ENCODE assay signal across 10 cellular contexts in genomic region chr10:46283945-46284285, GRCh38. TPM values are rescaled to one million over a fixed set of nuclear protein-coding genes. Genes with fewer than 3 reads are reported as not detected.
DNase-seq lines count a peak whose midpoint lies in the region; ATAC-seq, FAIRE-seq and TF ChIP-seq lines count a peak whose summit lies in the region.
"Had no signal": no experiment of that assay in that cellular context is flagged by ENCODE, and none has a peak within 500 bp of the region (broad histone marks: within the 10 kb centered on the region; RNA-seq: fewer than 3 reads in every experiment).

No MANE protein-coding gene starts in this region.

- H4K20me1 ChIP-seq in HepG2 (ENCODE audit: insufficient read depth, low read length): no peaks in the 10 kb centered on the region

- H3K4me3 Mint-ChIP-seq in T-helper 2 cell treated with Interferon-gamma antibody and Interleukin-4, amounts not matched to agents 5 μg/mL and 100 μg/mL, for 36 hours: peak overlapping the region; percentile 87
- H3K4me3 Mint-ChIP-seq in activated naive CD8-positive, alpha-beta T cell treated with anti-CD3 and anti-CD28 coated beads for 36 hours: peak overlapping the region; percentile 80

- H3K36me3 ChIP-seq in HepG2 (replicated peaks in 1 of 2; ENCODE audit: control insufficient read depth in 1 of 2, insufficient read depth in 2 of 2, low read length in 2 of 2) (no peaks in the 10 kb centered on the region), thoracic aorta (no peaks in the 10 kb centered on the region)
- H3K36me3 ChIP-seq: right lobe of liver had no signal

- H3K27me3 ChIP-seq in HepG2 (ENCODE audit: control insufficient read depth in 1 of 2, insufficient read depth in 2 of 2, low read length in 2 of 2): peaks cover 4 to 68% of the 10 kb centered on the region in 2 experiments; a peak in 4 of 5 replicates
- H3K27me3 ChIP-seq in thoracic aorta (replicated peaks; ENCODE audit: insufficient read depth): no peaks in the 10 kb centered on the region
- H3K27me3 ChIP-seq: right lobe of liver had no signal

- TF ChIP-seq RAD21 in HepG2 (CRISPR knock-in tag; IDR thresholded peaks at IDR 0.05): no peak

- H3K4me3 ChIP-seq in HepG2 (replicated peaks in 1 of 3; ENCODE audit: insufficient read depth in 1 of 3, low read depth in 2 of 3, low read length in 3 of 3) (peak overlapping the region in 1 of 3 experiments; percentile 71; a peak in 1 of 6 replicates), thoracic aorta (peak overlapping the region; percentile 90)

- peaks cover 20% of the 10 kb centered on the region for H3K4me1 Mint-ChIP-seq in T-helper 2 cell treated with Interferon-gamma antibody and Interleukin-4, amounts not matched to agents 5 μg/mL and 100 μg/mL, for 36 hours (ENCODE audit: low read depth)
- H3K4me1 Mint-ChIP-seq in activated naive CD8-positive, alpha-beta T cell treated with anti-CD3 and anti-CD28 coated beads for 36 hours: peaks cover 22% of the 10 kb centered on the region

- no peak for TF ChIP-seq EP300 in HepG2 (IDR thresholded peaks at IDR 0.05; ENCODE audit: low read depth in 2 of 2, low read length in 2 of 2)
- TF ChIP-seq EP300 in HepG2 (CRISPR knock-in tag; IDR thresholded peaks at IDR 0.05; ENCODE audit: borderline replicate concordance): no peak

- H3K9me3 ChIP-seq in HepG2 (ENCODE audit: low read length) (no peaks in the 10 kb centered on the region), thoracic aorta (no peaks in the 10 kb centered on the region)
- H3K9me3 ChIP-seq: right lobe of liver had no signal

- no peaks in the 10 kb centered on the region for H3K9me3 Mint-ChIP-seq in T-helper 2 cell treated with Interferon-gamma antibody and Interleukin-4, amounts not matched to agents 5 μg/mL and 100 μg/mL, for 36 hours
- no peaks in the 10 kb centered on the region for H3K9me3 Mint-ChIP-seq in activated naive CD8-positive, alpha-beta T cell treated with anti-CD3 and anti-CD28 coated beads for 36 hours

- H3K27me3 Mint-ChIP-seq in T-helper 2 cell treated with Interferon-gamma antibody and Interleukin-4, amounts not matched to agents 5 μg/mL and 100 μg/mL, for 36 hours (ENCODE audit: low read depth): peaks cover 29% of the 10 kb centered on the region
- H3K27me3 Mint-ChIP-seq in activated naive CD8-positive, alpha-beta T cell treated with anti-CD3 and anti-CD28 coated beads for 36 hours: no peaks in the 10 kb centered on the region

- peak overlapping the region; percentile 83 for H3K27ac Mint-ChIP-seq in T-helper 2 cell treated with Interferon-gamma antibody and Interleukin-4, amounts not matched to agents 5 μg/mL and 100 μg/mL, for 36 hours
- H3K27ac Mint-ChIP-seq in activated naive CD8-positive, alpha-beta T cell treated with anti-CD3 and anti-CD28 coated beads for 36 hours: no peak overlapping the region

- in situ Hi-C loops in HepG2 (cut with HindIII; ENCODE audit: extremely low pct_ligation_motif_present, low pct_unique_long_range_greater_than_20kb): loop anchor here (5.0 to 10.0 kb wide), 2 partner anchors 179 to 1098 kb away; partner anchors contain the start of gene ZNF488

- no peak overlapping the region for H2AFZ ChIP-seq in HepG2 (ENCODE audit: low read length)

- TF ChIP-seq POLR2A in HepG2 (IDR thresholded peaks at IDR 0.05; ENCODE audit: insufficient read depth in 1 of 2, low read depth in 2 of 2, low read length in 2 of 2): no peak

- no peak overlapping the region for H3K9ac ChIP-seq in HepG2 (ENCODE audit: insufficient read depth, low read depth, low read length)

- ATAC-seq in HepG2 (no peak), thoracic aorta (ENCODE audit: insufficient number of reproducible peaks, low FRiP score, low read depth) (no peak), GM18861 (IDR thresholded peaks at IDR 0.05; ENCODE audit: unreplicated experiment) (no peak)

- intact Hi-C loops in HepG2 (cut with micrococcal nuclease; ENCODE audit: unreplicated experiment): no loop called here

- no peak for FAIRE-seq in HepG2 (lab: Jason Lieb, UNC)

- BruUV-seq in HepG2 (replicated peaks; lab: Mats Ljungman, UMichigan): no TSS peak

- POLR2A ChIA-PET in HepG2 (lab: Yijun Ruan, JAX): no interaction called here

- no peaks in the 10 kb centered on the region for H3K36me3 Mint-ChIP-seq in T-helper 2 cell treated with Interferon-gamma antibody and Interleukin-4, amounts not matched to agents 5 μg/mL and 100 μg/mL, for 36 hours (ENCODE audit: low read depth)
- no peaks in the 10 kb centered on the region for H3K36me3 Mint-ChIP-seq in activated naive CD8-positive, alpha-beta T cell treated with anti-CD3 and anti-CD28 coated beads for 36 hours

- CTCF ChIA-PET in HepG2 (lab: Yijun Ruan, JAX; ENCODE audit: low intra/inter-chr PET ratio, low total read pairs): no interaction called here

- H3K27ac ChIP-seq in HepG2 (ENCODE audit: extremely low read length, insufficient read depth, low read length) (no peak overlapping the region), thoracic aorta (peak overlapping the region; percentile 13 to 74)

- peak overlapping the region; percentile 77; the same call in 1 of the 2 replicates for H3K4me2 ChIP-seq in HepG2 (ENCODE audit: low read depth, low read length)

- TF ChIP-seq CTCF in HepG2 (CRISPR knock-in tag; IDR thresholded peaks at IDR 0.05) (no peak), thoracic aorta (IDR thresholded peaks at IDR 0.05) (no peak)

- H3K4me1 ChIP-seq in HepG2 (ENCODE audit: insufficient read depth, low read length) (no peaks in the 10 kb centered on the region), thoracic aorta (ENCODE audit: control insufficient read depth in 1 of 2, low read depth in 2 of 2) (peaks cover 14 to 15% of the 10 kb centered on the region in 2 donors)

- H3K79me2 ChIP-seq in HepG2 (ENCODE audit: insufficient read depth, low read length): no peaks in the 10 kb centered on the region

- DNase-seq in T-helper 2 cell treated with Interferon-gamma antibody and Interleukin-4, amounts not matched to agents 5 μg/mL and 100 μg/mL, for 36 hours (ENCODE audit: low spot score): no peak
- DNase-seq in T-helper 2 cell (no peak), HepG2 (ENCODE audit: low spot score) (no peak), thoracic aorta (ENCODE audit: low spot score) (no peak), NCI-H1436 (lab: John Stamatoyannopoulos, UW) (no peak)
- DNase-seq in activated naive CD8-positive, alpha-beta T cell treated with anti-CD3 and anti-CD28 coated beads for 36 hours: no peak
- DNase-seq in stimulated activated CD4-positive, alpha-beta T cell treated with anti-CD3 and anti-CD28 coated beads, Interleukin-4, amount 100 ng/mL, for 4 hours: no peak

- WGBS in HepG2 (ENCODE audit: low lambda C conversion rate): 4% methylated on average over 5 of the region's 5 CpGs

TF ChIP-seq in HepG2, 621 proteins besides CTCF, POLR2A, EP300 and RAD21 (continues in another document):
- no peak for TF ChIP-seq ZNF460 (CRISPR knock-in tag; IDR thresholded peaks at IDR 0.05; ENCODE audit: borderline replicate concordance)
- no peak for TF ChIP-seq KLF12 (CRISPR knock-in tag; IDR thresholded peaks at IDR 0.05; ENCODE audit: borderline replicate concordance)
- TF ChIP-seq AFF4 (CRISPR knock-in tag; IDR thresholded peaks at IDR 0.05): no peak

RNA-seq across cellular contexts. Expression of gene ANTXRL, which starts 2.9 kb away (rescaled TPM):
- not detected for total RNA-seq in activated naive CD8-positive, alpha-beta T cell treated with anti-CD3 and anti-CD28 coated beads for 36 hours
- total RNA-seq in HepG2 (2016; rRNA removed; fragmentation: Illumina TruSeq; extraction: Trizol) (not detected in 2 replicates), thoracic aorta (not detected)
- not detected in 2 replicates for total RNA-seq in HepG2 (2016; cell fraction: cytosol; rRNA removed; fragmentation: Illumina TruSeq; extraction: Trizol; ENCODE audit: low read depth)
- not detected in 2 replicates for total RNA-seq in HepG2 (2016; cell fraction: insoluble cytoplasmic fraction; rRNA removed; fragmentation: Illumina TruSeq; extraction: Trizol)
- total RNA-seq in HepG2 (2016; cell fraction: membrane; rRNA removed; fragmentation: Illumina TruSeq; extraction: Trizol): not detected in 2 replicates
- total RNA-seq in HepG2 (2016; cell fraction: nucleus; rRNA removed; fragmentation: Illumina TruSeq; extraction: Trizol): not detected in 2 replicates
- not detected in 2 replicates for polyA plus RNA-seq in HepG2 (2011; rRNA removed)
- polyA plus RNA-seq in HepG2 (2011; cell fraction: cytosol; rRNA removed): not detected in 2 replicates
- polyA plus RNA-seq in HepG2 (2011; cell fraction: nucleus; rRNA removed): not detected in 2 replicates
- polyA plus RNA-seq in HepG2 (2012): not detected in 2 replicates
- not detected in 2 replicates for polyA plus RNA-seq in HepG2 (2016; cell fraction: cytosol; fragmentation: Illumina TruSeq; extraction: Trizol; ENCODE audit: low read depth)
- not detected in 2 replicates for polyA plus RNA-seq in HepG2 (2016; cell fraction: insoluble cytoplasmic fraction; fragmentation: Illumina TruSeq; extraction: Trizol; ENCODE audit: low read depth)
- not detected in 2 replicates for polyA plus RNA-seq in HepG2 (2016; cell fraction: membrane; fragmentation: Illumina TruSeq; extraction: Trizol; ENCODE audit: low read depth)
- not detected in 2 replicates for polyA plus RNA-seq in HepG2 (2016; cell fraction: nucleus; fragmentation: Illumina TruSeq; extraction: Trizol; ENCODE audit: insufficient read depth, low read depth)
- polyA minus RNA-seq in HepG2 (2011; rRNA and poly(A)+ RNA removed; ENCODE audit: low replicate concordance): not detected in 2 replicates
- not detected in 2 replicates for polyA minus RNA-seq in HepG2 (2011; cell fraction: cytosol; rRNA and poly(A)+ RNA removed)
- not detected in 2 replicates for polyA minus RNA-seq in HepG2 (2011; cell fraction: nucleus; rRNA and poly(A)+ RNA removed)
- total RNA-seq: NCI-H460, right lobe of liver had no signal
